8 cellular contexts compared by ENCODE assay signal in genomic region chr3:49171119-49171774, GRCh38. TPM values are rescaled to one million over a fixed set of nuclear protein-coding genes. Genes with fewer than 3 reads are reported as not detected.
DNase-seq lines count a peak whose midpoint lies in the region; ATAC-seq and TF ChIP-seq lines count a peak whose summit lies in the region.

KLHDC8B (plus strand) TSS chr3:49171598; CDS start chr3:49172770, 1,172 bp downstream.

- H3K27ac ChIP-seq in smooth muscle cell (ENCODE audit: low read depth) = peak within 1 kb of the TSS; percentile 54

- no peaks in the 10 kb centered on the region for H3K27me3 ChIP-seq in smooth muscle cell (ENCODE audit: low read depth)

- no peaks in the 10 kb centered on the region for H3F3A ChIP-seq in smooth muscle cell (ENCODE audit: low read depth)

- peak within 1 kb of the TSS; percentile 95 for H3K4me2 ChIP-seq in smooth muscle cell

- peak within 1 kb of the TSS; percentile 81 for H3K9ac ChIP-seq in smooth muscle cell (ENCODE audit: low read depth)

- H3K36me3 ChIP-seq in smooth muscle cell (ENCODE audit: low read depth) = no peaks in the 10 kb centered on the region

- TF ChIP-seq CTCF in cardiac fibroblast (IDR thresholded peaks at IDR 0.05; ENCODE audit: low read depth, low read length) = peak; percentile 93
- TF ChIP-seq CTCF in smooth muscle cell (IDR thresholded peaks at IDR 0.05; ENCODE audit: borderline replicate concordance, insufficient read depth, poor library complexity, severe bottlenecking) = peak; percentile 96

- under 1% methylated on average over 45 of the region's 57 CpGs for WGBS in smooth muscle cell (ENCODE audit: low lambda C conversion rate)

- peak within 1 kb of the TSS; percentile 97 for H2AFZ ChIP-seq in smooth muscle cell (ENCODE audit: low read depth)

- peaks cover 32% of the 10 kb centered on the region for H3K4me1 ChIP-seq in smooth muscle cell (ENCODE audit: low read depth)

- DNase-seq in CMK (ENCODE audit: low read depth) (peak; percentile 77), H4 (ENCODE audit: low spot score) (peak; percentile 28), NCI-H1694 treated with DMSO at 0.1 percent for 48 hours (lab: John Stamatoyannopoulos, UW) (peak; percentile 10), cardiac fibroblast (ENCODE audit: low read depth in 2 of 2) (peak; percentile 80 to 93), inferior parietal cortex (ENCODE audit: extremely low spot score) (peak; percentile 69), smooth muscle cell (lab: John Stamatoyannopoulos, UW; ENCODE audit: unreplicated experiment) (peak; percentile 89)
- DNase-seq in activated CD4-positive, CD25-positive, alpha-beta regulatory T cell (lab: John Stamatoyannopoulos, UW) = peak; percentile 65 to 80 (median 70)

- H4K20me1 ChIP-seq in smooth muscle cell (ENCODE audit: low read depth) = no peaks in the 10 kb centered on the region

- H3K9me3 ChIP-seq in smooth muscle cell (replicated peaks; ENCODE audit: low read depth) = no peaks in the 10 kb centered on the region

- peaks cover 27% of the 10 kb centered on the region for H3K79me2 ChIP-seq in smooth muscle cell (ENCODE audit: low read depth)

- H3K4me3 ChIP-seq in cardiac fibroblast (replicated peaks in 1 of 2; ENCODE audit: low read depth in 2 of 2, low read length in 2 of 2) = peak within 1 kb of the TSS; percentile 69 to 81
- H3K4me3 ChIP-seq in smooth muscle cell = peak within 1 kb of the TSS; percentile 85

- ATAC-seq in GM19328 (IDR thresholded peaks at IDR 0.05; ENCODE audit: unreplicated experiment) = no peak

RNA-seq across cellular contexts. Expression of gene KLHDC8B, which starts in this region (rescaled TPM):
- total RNA-seq in H4 (2014; rRNA removed; shearing (Covaris generic)) = 2.0 and 2.5 TPM in 2 replicates
- 20.8 and 22.5 TPM in 2 replicates for total RNA-seq in smooth muscle cell
- 42.1 and 51.9 TPM in 2 replicates for polyA plus RNA-seq in smooth muscle cell

Comparison
In these comparisons a context has a peak if more than half of its experiments do, and no peak if none do; other contexts are left out.
1. DNase-seq: peak in every context shown above with its lines; median percentile 89 in smooth muscle cell; 86 in cardiac fibroblast; 77 in CMK; 70 in activated CD4-positive, CD25-positive, alpha-beta regulatory T cell; 69 in inferior parietal cortex; 28 in H4; 10 in NCI-H1694 treated with DMSO at 0.1 percent for 48 hours.